ENCODE assay signal across 1 cellular context in genomic region chr9:72947987-72948465, GRCh38.
TF ChIP-seq lines count a peak whose summit lies in the region.

No MANE protein-coding gene starts in this region.

TF ChIP-seq in HepG2, 621 proteins besides CTCF, POLR2A, EP300 and RAD21 (continued from another document):
- TF ChIP-seq POLR2G (IDR thresholded peaks at IDR 0.05; ENCODE audit: low read depth, low read length) = peak; percentile 47; the same call in 1 of the 2 replicates
- no peak for TF ChIP-seq ZNF274 (CRISPR knock-in tag; IDR thresholded peaks at IDR 0.05)
- TF ChIP-seq ZNF362 (CRISPR knock-in tag; IDR thresholded peaks at IDR 0.05; ENCODE audit: borderline replicate concordance) = peak; percentile 73
- TF ChIP-seq SOX13 (IDR thresholded peaks at IDR 0.05) = no peak
- 0 out of 4 replicates have a peak, but pooled peaks of 1 of the 2 experiments have one; percentile 28 for TF ChIP-seq SOX13 (CRISPR knock-in tag; conservative IDR thresholded peaks at IDR 0.05 in 1 of 2, IDR thresholded peaks at IDR 0.05 in 1 of 2)
- TF ChIP-seq PAXIP1 (CRISPR knock-in tag; conservative IDR thresholded peaks at IDR 0.05) = peak; percentile 41; the same call in 1 of the 2 replicates
- no peak for TF ChIP-seq CBX5 (CRISPR knock-in tag; IDR thresholded peaks at IDR 0.05; ENCODE audit: borderline replicate concordance)
- peak; percentile 44 for TF ChIP-seq FOXP4 (CRISPR knock-in tag; IDR thresholded peaks at IDR 0.05)
- no peak for TF ChIP-seq ZNF687 (CRISPR knock-in tag; IDR thresholded peaks at IDR 0.05)
- TF ChIP-seq KLF6 (CRISPR knock-in tag; IDR thresholded peaks at IDR 0.05) = no peak
- TF ChIP-seq ZNF512B (CRISPR knock-in tag; IDR thresholded peaks at IDR 0.05; ENCODE audit: borderline replicate concordance) = no peak
- no peak for TF ChIP-seq ZNF335 (CRISPR knock-in tag; IDR thresholded peaks at IDR 0.05)
- TF ChIP-seq JUND (CRISPR knock-in tag; IDR thresholded peaks at IDR 0.05) = no peak
- TF ChIP-seq MAZ (IDR thresholded peaks at IDR 0.05; ENCODE audit: borderline replicate concordance, low read depth, low read length) = no peak
- no peak for TF ChIP-seq MAZ (CRISPR knock-in tag; IDR thresholded peaks at IDR 0.05; ENCODE audit: low read depth)
- TF ChIP-seq ADNP (CRISPR knock-in tag; IDR thresholded peaks at IDR 0.05) = no peak
- no peak for TF ChIP-seq RFX1 (IDR thresholded peaks at IDR 0.05)
- TF ChIP-seq NCOA2 (CRISPR knock-in tag; IDR thresholded peaks at IDR 0.05) = no peak
- 0 out of 2 replicates have a peak, but pooled peaks have one; percentile 18 for TF ChIP-seq AHDC1 (CRISPR knock-in tag; IDR thresholded peaks at IDR 0.05; ENCODE audit: borderline replicate concordance)
- TF ChIP-seq SAP130 (CRISPR knock-in tag; IDR thresholded peaks at IDR 0.05; ENCODE audit: low read depth) = 0 out of 2 replicates have a peak, but pooled peaks have one; percentile 14
- peak; percentile 72 for TF ChIP-seq RBM22 (optimal IDR thresholded peaks at IDR 0.05; ENCODE audit: low read length)
- TF ChIP-seq ZNF275 (CRISPR knock-in tag; IDR thresholded peaks at IDR 0.05; ENCODE audit: borderline replicate concordance) = no peak
- no peak for TF ChIP-seq EHMT2 (IDR thresholded peaks at IDR 0.05; ENCODE audit: borderline replicate concordance, low read depth, low read length)
- no peak for TF ChIP-seq JDP2 (CRISPR knock-in tag; IDR thresholded peaks at IDR 0.05; ENCODE audit: borderline replicate concordance)
- TF ChIP-seq SIN3A (IDR thresholded peaks at IDR 0.05; ENCODE audit: borderline replicate concordance, low read depth, low read length) = no peak
- no peak for TF ChIP-seq ZNF776 (CRISPR knock-in tag; IDR thresholded peaks at IDR 0.05)
TF ChIP-seq in HepG2: peak in this region for 26.
